17 cellular contexts compared by ENCODE assay signal in the genomic region with DNA sequence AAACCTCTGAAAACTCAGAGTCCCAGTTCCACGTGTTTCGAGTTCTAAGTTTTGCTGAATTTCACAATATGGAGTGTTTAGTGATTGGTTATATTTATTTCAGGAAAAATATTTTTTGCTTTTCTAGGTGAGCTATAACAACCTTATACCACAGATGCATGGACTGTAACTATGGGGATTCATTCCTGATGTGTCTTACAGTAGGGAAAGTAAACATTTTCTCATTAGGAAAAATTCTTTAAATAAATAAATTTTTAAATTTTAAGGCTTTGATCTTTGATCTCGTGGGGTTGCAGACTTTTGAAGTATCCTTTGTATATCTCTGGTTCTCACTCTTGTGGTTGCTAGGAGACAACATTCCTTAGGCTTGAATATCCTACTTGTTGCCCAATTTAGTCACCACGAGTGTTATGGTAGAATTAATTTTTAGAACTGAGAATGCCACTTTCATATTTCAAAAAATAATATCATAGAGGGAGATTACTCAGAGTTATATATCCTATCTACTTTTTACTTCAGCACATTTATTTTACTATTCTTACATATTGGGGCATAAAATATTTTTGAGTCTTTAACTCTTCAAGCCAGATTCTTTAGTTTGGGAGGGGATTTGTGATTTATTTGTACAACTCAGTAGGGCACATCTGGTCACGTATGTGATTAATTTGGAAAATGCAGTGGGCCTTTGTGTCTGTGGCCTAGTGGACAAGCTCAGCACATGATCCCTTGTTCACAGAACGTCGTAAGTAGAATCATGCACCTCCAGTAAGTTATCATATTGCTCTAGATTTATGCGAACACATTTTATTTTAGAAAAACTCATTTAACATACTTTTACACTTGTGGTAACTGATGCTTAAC.
DNase-seq lines count a peak whose midpoint lies in the region; ATAC-seq and TF ChIP-seq lines count a peak whose summit lies in the region.
"Had no signal": no experiment of that assay in that cellular context is flagged by ENCODE, and none has a peak within 500 bp of the region (broad histone marks: within the 10 kb centered on the region; RNA-seq: fewer than 3 reads in every experiment).

No MANE protein-coding gene starts in this region.

- peaks cover 13% of the 10 kb centered on the region for H3K4me1 Mint-ChIP-seq in HFFc6 (ENCODE audit: low read depth)
- H3K4me1 Mint-ChIP-seq: T-cell had no signal

- no peak overlapping the region; the same call in 1 of the 2 replicates for H3K27ac Mint-ChIP-seq in HFFc6
- H3K27ac Mint-ChIP-seq: activated CD4-positive, alpha-beta T cell treated with anti-CD3 and anti-CD28 coated beads, Interleukin-2, amount 10 ng/mL, durations not matched to agents 7 days and 5 days; T-cell had no signal

- intact Hi-C loops in mammary epithelial cell (cut with micrococcal nuclease) = no loop called here

- H3K79me2 ChIP-seq in mammary epithelial cell (ENCODE audit: insufficient read depth, low read length) = no peaks in the 10 kb centered on the region

- no peak overlapping the region for H3K9ac ChIP-seq in mammary epithelial cell (ENCODE audit: insufficient read depth, low read length)

- no peak overlapping the region for H3K4me3 Mint-ChIP-seq in HFFc6
- H3K4me3 Mint-ChIP-seq: activated CD4-positive, alpha-beta T cell treated with anti-CD3 and anti-CD28 coated beads, Interleukin-2, amount 10 ng/mL, durations not matched to agents 7 days and 5 days; T-cell had no signal

- TF ChIP-seq CTCF in AG04449 (IDR thresholded peaks at IDR 0.05; ENCODE audit: insufficient read depth, low read length, missing control alignments) (no peak), HFFc6 (IDR thresholded peaks at IDR 0.05) (no peak), mammary epithelial cell (conservative IDR thresholded peaks at IDR 0.05 in 1 of 2, IDR thresholded peaks at IDR 0.05 in 1 of 2; ENCODE audit: extremely low read depth in 1 of 2, insufficient read depth in 1 of 2, low read depth in 1 of 2, low read length in 2 of 2) (no peak)

- H4K20me1 ChIP-seq in mammary epithelial cell (ENCODE audit: insufficient read depth, low read length) = no peaks in the 10 kb centered on the region

- H3K27ac ChIP-seq in mammary epithelial cell (ENCODE audit: insufficient read depth, low read depth, low read length) = no peak overlapping the region
- H3K27ac ChIP-seq: C4-2B, sigmoid colon had no signal

- dilution Hi-C loops in mammary epithelial cell (cut with HindIII; ENCODE audit: low sequenced_read_pairs) = no loop called here

- no peak overlapping the region for H2AFZ ChIP-seq in mammary epithelial cell (ENCODE audit: low read depth, low read length)

- H3K4me3 ChIP-seq in AG04449 (ENCODE audit: low read depth, low read length) (no peak overlapping the region), mammary epithelial cell (replicated peaks in 1 of 3; ENCODE audit: insufficient read depth in 1 of 3, low read depth in 2 of 3, low read length in 3 of 3) (no peak overlapping the region)
- H3K4me3 ChIP-seq: HAP-1, K562, mucosa of descending colon, sigmoid colon had no signal

- BruUV-seq in mammary epithelial cell (replicated peaks; lab: Mats Ljungman, UMichigan) = no TSS peak

- no peaks in the 10 kb centered on the region for H3K36me3 ChIP-seq in mammary epithelial cell (ENCODE audit: insufficient read depth, low read length)
- H3K36me3 ChIP-seq: HAP-1, sigmoid colon had no signal

- H3K4me1 ChIP-seq in mammary epithelial cell (ENCODE audit: insufficient read depth, low read length) = no peaks in the 10 kb centered on the region
- H3K4me1 ChIP-seq: HAP-1 had no signal

- H3K27me3 ChIP-seq in mammary epithelial cell (ENCODE audit: insufficient read depth, low read length) = no peaks in the 10 kb centered on the region
- H3K27me3 ChIP-seq: sigmoid colon had no signal

- DNase-seq in AG04449 (ENCODE audit: low read depth, low spot score) (peak; percentile 37), HFFc6 (peak; percentile 53), mammary epithelial cell (peak; percentile 52), kidney glomerular epithelial cell (lab: John Stamatoyannopoulos, UW) (peak; percentile 44), NCI-H345 (lab: John Stamatoyannopoulos, UW) (no peak), NCI-H128 (lab: John Stamatoyannopoulos, UW; ENCODE audit: unreplicated experiment) (no peak)
- DNase-seq: activated CD4-positive, alpha-beta T cell treated with anti-CD3 and anti-CD28 coated beads, Interleukin-2, amount 10 ng/mL, durations not matched to agents 7 days and 5 days; activated gamma-delta T cell; mucosa of descending colon; NCI-H2029; sigmoid colon; T-cell had no signal

- ATAC-seq in HG03196 (IDR thresholded peaks at IDR 0.05; ENCODE audit: unreplicated experiment) = no peak
- no peak for ATAC-seq in GM18909 (IDR thresholded peaks at IDR 0.05; ENCODE audit: poor library complexity, unreplicated experiment)
- ATAC-seq: K562, mucosa of descending colon, T-cell had no signal

- CTCF ChIA-PET in AG04449 (lab: Yijun Ruan, JAX) (interaction anchor here (1.0 to 1.3 kb wide), 2 partner anchors 13 to 55 kb away, joined by 4 read pairs; no protein-coding TSS in a partner anchor), mammary epithelial cell (lab: Charles Lee; ENCODE audit: low non-redundant PET) (no interaction called here)

- peaks cover 3% of the 10 kb centered on the region; the same call in 1 of the 2 replicates for H3K27me3 Mint-ChIP-seq in HFFc6 (ENCODE audit: insufficient read depth)
- H3K27me3 Mint-ChIP-seq: activated CD4-positive, alpha-beta T cell treated with anti-CD3 and anti-CD28 coated beads, Interleukin-2, amount 10 ng/mL, durations not matched to agents 7 days and 5 days had no signal

- no peaks in the 10 kb centered on the region for H3K36me3 Mint-ChIP-seq in HFFc6 (ENCODE audit: low read depth)
- H3K36me3 Mint-ChIP-seq: T-cell had no signal

- H3K4me2 ChIP-seq in mammary epithelial cell (ENCODE audit: insufficient read depth, low read depth, low read length) = no peak overlapping the region

- POLR2A ChIA-PET in AG04449 (lab: Yijun Ruan, JAX) = no interaction called here

- H3K9me3 Mint-ChIP-seq in HFFc6 = no peaks in the 10 kb centered on the region
- H3K9me3 Mint-ChIP-seq: activated CD4-positive, alpha-beta T cell treated with anti-CD3 and anti-CD28 coated beads, Interleukin-2, amount 10 ng/mL, durations not matched to agents 7 days and 5 days; T-cell had no signal

- H3K9me3 ChIP-seq in mammary epithelial cell (replicated peaks; ENCODE audit: insufficient read depth, low read length) = no peaks in the 10 kb centered on the region
- H3K9me3 ChIP-seq: HAP-1, mucosa of descending colon, sigmoid colon had no signal

- in situ Hi-C loops in mammary epithelial cell (cut with MboI; ENCODE audit: low sequenced_read_pairs in 2 of 2) = no loop called here

- WGBS in mammary epithelial cell (ENCODE audit: low coverage, missing lambda C conversion rate) = 62% methylated on average over 8 of the region's 8 CpGs

Comparison
In these comparisons a context has a peak if more than half of its experiments do, and no peak if none do; other contexts are left out.
1. DNase-seq: peak in AG04449 (single experiment), HFFc6 (single experiment), mammary epithelial cell (single experiment) and kidney glomerular epithelial cell (single experiment); none in NCI-H345 (single experiment) and NCI-H128 (single experiment).